10 cellular contexts compared by ENCODE assay signal in the genomic region with DNA sequence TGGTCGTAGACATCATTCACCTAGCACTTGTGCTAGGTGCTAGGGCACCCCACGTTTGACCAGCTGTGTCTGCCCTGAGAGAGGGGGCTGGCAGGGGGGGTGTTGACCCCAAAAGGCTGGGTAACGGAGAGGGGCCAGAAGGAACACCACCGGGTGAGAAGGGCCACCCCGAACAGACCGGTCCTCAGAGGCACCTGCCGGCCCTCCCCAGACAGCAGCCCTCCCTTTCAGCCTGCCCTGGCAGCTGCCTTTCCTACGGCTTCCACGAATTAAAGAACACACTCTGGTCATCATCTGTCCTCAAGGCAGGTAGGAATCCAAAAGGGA. TPM values are rescaled to one million over a fixed set of nuclear protein-coding genes. Genes with fewer than 3 reads are reported as not detected.
DNase-seq lines count a peak whose midpoint lies in the region; ATAC-seq and TF ChIP-seq lines count a peak whose summit lies in the region.
"Had no signal": no experiment of that assay in that cellular context is flagged by ENCODE, and none has a peak within 500 bp of the region (broad histone marks: within the 10 kb centered on the region; RNA-seq: fewer than 3 reads in every experiment).

No MANE protein-coding gene starts in this region.

- no peaks in the 10 kb centered on the region for H3K36me3 ChIP-seq in tibial nerve

- peaks cover 0 to 41% of the 10 kb centered on the region in 2 donors for H3K27me3 ChIP-seq in tibial nerve

- no peaks in the 10 kb centered on the region for H3K9me3 ChIP-seq in tibial nerve

- H3K27ac Mint-ChIP-seq in activated T-cell treated with anti-CD3 and anti-CD28 coated beads, Interleukin-2, amount 50 U/mL, for 24 hours = no peak overlapping the region
- no peak overlapping the region for H3K27ac Mint-ChIP-seq in central memory CD8-positive, alpha-beta T cell (ENCODE audit: low read depth)
- H3K27ac Mint-ChIP-seq in memory B cell = no peak overlapping the region

- peak overlapping the region in 3 of 4 donors; percentile 26 to 62 (median 49) for H3K4me3 ChIP-seq in tibial nerve

- no peaks in the 10 kb centered on the region for H3K9me3 Mint-ChIP-seq in activated T-cell treated with anti-CD3 and anti-CD28 coated beads, Interleukin-2, amount 50 U/mL, for 24 hours
- no peaks in the 10 kb centered on the region for H3K9me3 Mint-ChIP-seq in central memory CD8-positive, alpha-beta T cell
- no peaks in the 10 kb centered on the region for H3K9me3 Mint-ChIP-seq in memory B cell

- TF ChIP-seq POLR2A in tibial nerve (IDR thresholded peaks at IDR 0.05) = no peak

- peaks cover 77% of the 10 kb centered on the region for H3K27me3 Mint-ChIP-seq in activated T-cell treated with anti-CD3 and anti-CD28 coated beads, Interleukin-2, amount 50 U/mL, for 24 hours
- peaks cover 63% of the 10 kb centered on the region for H3K27me3 Mint-ChIP-seq in central memory CD8-positive, alpha-beta T cell
- H3K27me3 Mint-ChIP-seq in memory B cell = peaks cover 39% of the 10 kb centered on the region

- no peak for TF ChIP-seq CTCF in tibial nerve (IDR thresholded peaks at IDR 0.05)

- H3K27ac ChIP-seq in tibial nerve = no peak overlapping the region

- no peak for TF ChIP-seq EP300 in tibial nerve (IDR thresholded peaks at IDR 0.05)

- ATAC-seq in central memory CD8-positive, alpha-beta T cell (replicated peaks; ENCODE audit: extremely low read depth, poor library complexity, severe bottlenecking) = no peak
- ATAC-seq in memory B cell (ENCODE audit: low read depth) = no peak
- no peak for ATAC-seq in GM19328 (IDR thresholded peaks at IDR 0.05; ENCODE audit: unreplicated experiment)

- H3K36me3 Mint-ChIP-seq in activated T-cell treated with anti-CD3 and anti-CD28 coated beads, Interleukin-2, amount 50 U/mL, for 24 hours (ENCODE audit: low read depth) = no peaks in the 10 kb centered on the region
- H3K36me3 Mint-ChIP-seq in central memory CD8-positive, alpha-beta T cell (ENCODE audit: insufficient read depth) = peaks cover 3% of the 10 kb centered on the region
- no peaks in the 10 kb centered on the region for H3K36me3 Mint-ChIP-seq in memory B cell

- peak overlapping the region; percentile 74 for H3K4me3 Mint-ChIP-seq in activated T-cell treated with anti-CD3 and anti-CD28 coated beads, Interleukin-2, amount 50 U/mL, for 24 hours
- peak overlapping the region; percentile 54 for H3K4me3 Mint-ChIP-seq in central memory CD8-positive, alpha-beta T cell
- peak overlapping the region; percentile 9 for H3K4me3 Mint-ChIP-seq in memory B cell

- peaks cover 6% of the 10 kb centered on the region for H3K4me1 Mint-ChIP-seq in activated T-cell treated with anti-CD3 and anti-CD28 coated beads, Interleukin-2, amount 50 U/mL, for 24 hours (ENCODE audit: low read depth)
- peaks cover 16% of the 10 kb centered on the region for H3K4me1 Mint-ChIP-seq in central memory CD8-positive, alpha-beta T cell
- H3K4me1 Mint-ChIP-seq in memory B cell = peaks cover 13% of the 10 kb centered on the region

- 16 to 35% methylated on average over 9 of the region's 9 CpGs for WGBS in tibial nerve, 2 donors

- DNase-seq in activated T-cell treated with anti-CD3 and anti-CD28 coated beads, Interleukin-2, amount 50 U/mL, for 24 hours = no peak
- DNase-seq in activated T-cell treated with anti-CD3 and anti-CD28 coated beads, Interleukin-2, amount 50 U/mL, for 48 hours = no peak
- DNase-seq in central memory CD8-positive, alpha-beta T cell (ENCODE audit: low spot score in 2 of 2) = no peak
- DNase-seq in memory B cell (ENCODE audit: low spot score in 2 of 2) (no peak), tibial nerve (ENCODE audit: low spot score in 2 of 2) (no peak), activated gamma-delta T cell (lab: John Stamatoyannopoulos, UW) (no peak)
- DNase-seq in activated CD4-positive, alpha-beta T cell treated with anti-CD3 and anti-CD28 coated beads for 1 hour = no peak
- DNase-seq: amniotic stem cell had no signal

- peaks cover 0 to 19% (median 10%) of the 10 kb centered on the region in 4 donors for H3K4me1 ChIP-seq in tibial nerve

RNA-seq across cellular contexts. Expression of a gene that starts 1.0 kb away (rescaled TPM):
- total RNA-seq in tibial nerve = 1 to 10 TPM in 2 of 4 donors, under 1 TPM in 2; 0.30 to 1.2 (median 0.76) TPM

RNA-seq across cellular contexts. Expression of a gene that starts 23.1 kb away (rescaled TPM):
- not detected for total RNA-seq in tibial nerve
- total RNA-seq: A172 had no signal

RNA-seq across cellular contexts. Expression of a gene that starts 52.5 kb away (rescaled TPM):
- not detected for total RNA-seq in tibial nerve
- total RNA-seq: A172 had no signal

Comparison
In these comparisons a context has a peak if more than half of its experiments do, and no peak if none do; other contexts are left out.
1. H3K4me3 Mint-ChIP-seq: peak in every context shown above with its lines; median percentile 74 in activated T-cell treated with anti-CD3 and anti-CD28 coated beads, Interleukin-2, amount 50 U/mL, for 24 hours; 54 in central memory CD8-positive, alpha-beta T cell; 9 in memory B cell.